12 cellular contexts compared by ENCODE assay signal in genomic region chr13:27139565-27139964, GRCh38. TPM values are rescaled to one million over a fixed set of nuclear protein-coding genes. Genes with fewer than 3 reads are reported as not detected.
DNase-seq lines count a peak whose midpoint lies in the region; ATAC-seq and TF ChIP-seq lines count a peak whose summit lies in the region.
"Had no signal": no experiment of that assay in that cellular context is flagged by ENCODE, and none has a peak within 500 bp of the region (broad histone marks: within the 10 kb centered on the region; RNA-seq: fewer than 3 reads in every experiment).

No MANE protein-coding gene starts in this region.

- no peaks in the 10 kb centered on the region for H3K27me3 Mint-ChIP-seq in mesothelial cell of epicardium (ENCODE audit: low read depth)
- H3K27me3 Mint-ChIP-seq: B cell had no signal

- no peak overlapping the region for H3K23ac ChIP-seq in trophoblast cell (ENCODE audit: low read length)

- H2AFZ ChIP-seq in mammary epithelial cell (ENCODE audit: low read depth, low read length) (no peak overlapping the region), trophoblast cell (ENCODE audit: insufficient read depth, low read length, poor library complexity) (no peak overlapping the region)

- peaks cover 29% of the 10 kb centered on the region for H3K36me3 Mint-ChIP-seq in mesothelial cell of epicardium

- H3K9me3 Mint-ChIP-seq in mesothelial cell of epicardium, result peaks cover 27% of the 10 kb centered on the region

- no peak overlapping the region for H4K91ac ChIP-seq in trophoblast cell (ENCODE audit: low read depth, low read length)

- 100% methylated on average over 2 of the region's 2 CpGs for WGBS in mammary epithelial cell (ENCODE audit: low coverage, missing lambda C conversion rate)
- no CpG with 5 or more reads among the region's 2 CpGs for WGBS in trophoblast cell (ENCODE audit: extremely low coverage, insufficient coverage, insufficient read length)
- 97 to 100% (median 100%) methylated on average over 2 of the region's 2 CpGs for WGBS in spleen, 5 donors
- 100% methylated on average over 2 of the region's 2 CpGs for WGBS in sigmoid colon, 2 donors

- no peak overlapping the region for H3K4me3 ChIP-seq in mammary epithelial cell (replicated peaks in 1 of 3; ENCODE audit: insufficient read depth in 1 of 3, low read depth in 2 of 3, low read length in 3 of 3)
- H3K4me3 ChIP-seq in trophoblast cell (ENCODE audit: low read depth, low read length), result no peak overlapping the region
- H3K4me3 ChIP-seq in spleen, result no peak overlapping the region
- H3K4me3 ChIP-seq in sigmoid colon, result no peak overlapping the region
- H3K4me3 ChIP-seq: BLaER1 treated with 17β-estradiol and CSF1 and Interleukin-3, amounts not matched to agents 10 nM and 100 nM had no signal

- H3K14ac ChIP-seq in trophoblast cell (ENCODE audit: low read length), result no peak overlapping the region

- ATAC-seq in esophagus mucosa, result peak; percentile 93
- ATAC-seq: CD8-positive, alpha-beta T cell had no signal

- TF ChIP-seq EP300 in sigmoid colon (IDR thresholded peaks at IDR 0.05), result no peak

- H3K27ac Mint-ChIP-seq in mesothelial cell of epicardium, result no peak overlapping the region
- H3K27ac Mint-ChIP-seq: B cell; CD8-positive, alpha-beta T cell had no signal

- peaks cover 90% of the 10 kb centered on the region for H3K79me2 ChIP-seq in mammary epithelial cell (ENCODE audit: insufficient read depth, low read length)
- peaks cover 5% of the 10 kb centered on the region for H3K79me2 ChIP-seq in trophoblast cell (ENCODE audit: control insufficient read depth, insufficient read depth, low read length, poor library complexity)

- H3K4me1 ChIP-seq in mammary epithelial cell (ENCODE audit: insufficient read depth, low read length) (peaks cover 12% of the 10 kb centered on the region), trophoblast cell (ENCODE audit: control insufficient read depth in 1 of 2, insufficient read depth in 2 of 2, low read length in 2 of 2) (no peaks in the 10 kb centered on the region), spleen (peaks cover 0 to 29% (median 11%) of the 10 kb centered on the region in 6 donors), sigmoid colon (peaks cover 0 to 57% (median 42%) of the 10 kb centered on the region in 4 donors)

- no peak overlapping the region for H4K12ac ChIP-seq in trophoblast cell (ENCODE audit: low read depth, low read length)

- peak overlapping the region; percentile 36 for H3K4ac ChIP-seq in trophoblast cell (ENCODE audit: low read depth, low read length)

- H2BK120ac ChIP-seq in trophoblast cell (ENCODE audit: insufficient read depth, low read length, poor library complexity), result no peak overlapping the region

- H4K20me1 ChIP-seq in mammary epithelial cell (ENCODE audit: insufficient read depth, low read length), result peaks cover 2% of the 10 kb centered on the region

- H3K4me2 ChIP-seq in mammary epithelial cell (ENCODE audit: insufficient read depth, low read depth, low read length), result peak overlapping the region; percentile 13
- no peak overlapping the region for H3K4me2 ChIP-seq in trophoblast cell (ENCODE audit: low read length)
- H3K4me2 ChIP-seq: BLaER1 treated with 17β-estradiol and CSF1 and Interleukin-3, amounts not matched to agents 10 nM and 100 nM had no signal

- no peak overlapping the region for H3K4me3 Mint-ChIP-seq in mesothelial cell of epicardium
- H3K4me3 Mint-ChIP-seq: B cell; CD8-positive, alpha-beta T cell; H9 had no signal

- intact Hi-C loops in mammary epithelial cell (cut with micrococcal nuclease), result loop anchor here (5.0 kb wide), 1 partner anchor 63 kb away; no protein-coding TSS in a partner anchor
- intact Hi-C loops in spleen (cut with DNase I; ENCODE audit: low total_unique reads), result no loop called here
- intact Hi-C loops in sigmoid colon (cut with DNase I), result no loop called here

- no peak overlapping the region for H2AK5ac ChIP-seq in trophoblast cell (ENCODE audit: low read length)

- BruUV-seq in mammary epithelial cell (replicated peaks; lab: Mats Ljungman, UMichigan), result no TSS peak

- no peak overlapping the region for H2BK5ac ChIP-seq in trophoblast cell (ENCODE audit: low read depth, low read length, poor library complexity)

- H4K8ac ChIP-seq in trophoblast cell (ENCODE audit: low read depth, low read length), result no peak overlapping the region

- DNase-seq in RWPE1 (ENCODE audit: low spot score), result peak; percentile 40
- peak; percentile 73 for DNase-seq in mammary epithelial cell
- no peak for DNase-seq in trophoblast cell
- DNase-seq in spleen, result no peak
- no peak for DNase-seq in sigmoid colon
- no peak for DNase-seq in mesothelial cell of epicardium (ENCODE audit: low spot score in 2 of 2, unreplicated experiment in 2 of 2)
- DNase-seq: Calu3; CD8-positive, alpha-beta T cell; H9 had no signal

- H3K9me3 ChIP-seq in mammary epithelial cell (replicated peaks; ENCODE audit: insufficient read depth, low read length) (no peaks in the 10 kb centered on the region), trophoblast cell (ENCODE audit: insufficient read depth, low read depth, low read length) (peaks cover 2% of the 10 kb centered on the region), spleen (peaks cover 0 to 38% (median 23%) of the 10 kb centered on the region in 8 donors), sigmoid colon (no peaks in the 10 kb centered on the region)

- TF ChIP-seq CTCF in RWPE1 (conservative IDR thresholded peaks at IDR 0.05; ENCODE audit: low read depth) (no peak), mammary epithelial cell (conservative IDR thresholded peaks at IDR 0.05 in 1 of 2, IDR thresholded peaks at IDR 0.05 in 1 of 2; ENCODE audit: extremely low read depth in 1 of 2, insufficient read depth in 1 of 2, low read depth in 1 of 2, low read length in 2 of 2) (no peak), spleen (IDR thresholded peaks at IDR 0.05 in 8 of 11, conservative IDR thresholded peaks at IDR 0.05 in 3 of 11) (no peak), sigmoid colon (IDR thresholded peaks at IDR 0.05) (no peak), mesothelial cell of epicardium (IDR thresholded peaks at IDR 0.05; ENCODE audit: unreplicated experiment) (no peak)

- H3K79me1 ChIP-seq in trophoblast cell (ENCODE audit: low read length), result no peaks in the 10 kb centered on the region

- TF ChIP-seq POLR2A in spleen (IDR thresholded peaks at IDR 0.05), result no peak
- no peak for TF ChIP-seq POLR2A in sigmoid colon (IDR thresholded peaks at IDR 0.05)

- H3K27ac ChIP-seq in RWPE1 (no peak overlapping the region), mammary epithelial cell (ENCODE audit: insufficient read depth, low read depth, low read length) (no peak overlapping the region), trophoblast cell (ENCODE audit: low read depth, low read length) (no peak overlapping the region), spleen (no peak overlapping the region), sigmoid colon (no peak overlapping the region)
- H3K27ac ChIP-seq: BLaER1 treated with 17β-estradiol and CSF1 and Interleukin-3, amounts not matched to agents 10 nM and 100 nM had no signal

- in situ Hi-C loops in mammary epithelial cell (cut with MboI; ENCODE audit: low sequenced_read_pairs in 2 of 2), result no loop called here

- H3K36me3 ChIP-seq in mammary epithelial cell (ENCODE audit: insufficient read depth, low read length) (no peaks in the 10 kb centered on the region), trophoblast cell (ENCODE audit: control insufficient read depth in 1 of 2, insufficient read depth in 2 of 2, low read length in 2 of 2) (peaks cover 2 to 3% of the 10 kb centered on the region in 2 experiments), spleen (peaks cover 0 to 29% (median 0%) of the 10 kb centered on the region in 6 donors), sigmoid colon (no peaks in the 10 kb centered on the region)

- no peaks in the 10 kb centered on the region for H3K27me3 ChIP-seq in mammary epithelial cell (ENCODE audit: insufficient read depth, low read length)
- H3K27me3 ChIP-seq in trophoblast cell (ENCODE audit: insufficient read depth, low read length), result no peaks in the 10 kb centered on the region
- no peaks in the 10 kb centered on the region for H3K27me3 ChIP-seq in spleen (replicated peaks in 1 of 7)
- H3K27me3 ChIP-seq in sigmoid colon, result no peaks in the 10 kb centered on the region
- H3K27me3 ChIP-seq: BLaER1 treated with 17β-estradiol and CSF1 and Interleukin-3, amounts not matched to agents 10 nM and 100 nM had no signal

- no peaks in the 10 kb centered on the region for H3K4me1 Mint-ChIP-seq in mesothelial cell of epicardium

- H2BK12ac ChIP-seq in trophoblast cell (ENCODE audit: low read length), result no peak overlapping the region

- POLR2A ChIA-PET in RWPE1 (lab: Yijun Ruan, JAX; ENCODE audit: low non-redundant PET), result no interaction called here

- CTCF ChIA-PET in RWPE1 (lab: Yijun Ruan, JAX), result interaction anchor here (0.6 kb wide), 1 partner anchor 30 kb away, joined by 3 read pairs; no protein-coding TSS in a partner anchor
- CTCF ChIA-PET in mammary epithelial cell (lab: Charles Lee; ENCODE audit: low non-redundant PET), result no interaction called here

- H3K9ac ChIP-seq in mammary epithelial cell (ENCODE audit: insufficient read depth, low read length), result no peak overlapping the region
- no peak overlapping the region for H3K9ac ChIP-seq in trophoblast cell (ENCODE audit: low read length)
- H3K9ac ChIP-seq: BLaER1 treated with 17β-estradiol and CSF1 and Interleukin-3, amounts not matched to agents 10 nM and 100 nM had no signal

- no peak overlapping the region for H3K18ac ChIP-seq in trophoblast cell (ENCODE audit: low read length)

- dilution Hi-C loops in mammary epithelial cell (cut with HindIII; ENCODE audit: low sequenced_read_pairs), result no loop called here

RNA-seq across cellular contexts. Expression of gene USP12, which starts 32.0 kb away (rescaled TPM):
- total RNA-seq in mammary epithelial cell (10 to 100 TPM; 19.7 to 22.3 TPM), esophagus mucosa (7.1 TPM), spleen (10 to 100 TPM; 26.9 to 37.3 (median 34.3) TPM), sigmoid colon (10 to 100 TPM; 69.5 to 91.3 (median 80.9) TPM), mesothelial cell of epicardium (22.3 to 23.2 TPM (median 23.0 TPM) in 3 replicates)
- polyA plus RNA-seq in mammary epithelial cell (6.1 TPM), spleen (10 to 100 TPM; 13.3 to 18.8 (median 16.1) TPM), sigmoid colon (10 to 100 TPM; 20.3 to 36.1 (median 29.4) TPM)
- polyA minus RNA-seq in mammary epithelial cell, result 4.9 TPM
- 27.7 and 29.0 TPM in 2 replicates for polyA plus RNA-seq in trophoblast cell (2013)

Comparison
In these comparisons a context has a peak if more than half of its experiments do, and no peak if none do; other contexts are left out.
1. DNase-seq: peak in RWPE1 (single experiment) and mammary epithelial cell (single experiment); none in trophoblast cell (0 of 2), spleen (single experiment), sigmoid colon (single experiment) and mesothelial cell of epicardium (0 of 2).